In genomic region chr20:60543598-60543997, GRCh38 we compare ENCODE assay signal across 11 cellular contexts.
"Had no signal": no experiment of that assay in that cellular context is flagged by ENCODE, and none has a peak within 500 bp of the region (broad histone marks: within the 10 kb centered on the region; RNA-seq: fewer than 3 reads in every experiment).

No MANE protein-coding gene starts in this region.

- H3K9me3 ChIP-seq: HAP-1 had no signal

- FAIRE-seq: H1, H54 had no signal

- H3K9ac ChIP-seq: GM23248 had no signal

- H2AFZ ChIP-seq: GM23248, GM23338 had no signal

- H3K4me1 ChIP-seq: HAP-1 had no signal

- ATAC-seq: GM23338, HCT116 had no signal

- H3K27ac ChIP-seq: GM23248 had no signal

- DNase-seq: GM23248, GOT3, H7, H9, HCEC 1CT, HFFc6 had no signal

- H3K36me3 ChIP-seq: HAP-1 had no signal

- H3K4me2 ChIP-seq: GM23338 had no signal

- H3K4me3 ChIP-seq: GM23248, GM23338, HAP-1 had no signal
